In the genomic region with DNA sequence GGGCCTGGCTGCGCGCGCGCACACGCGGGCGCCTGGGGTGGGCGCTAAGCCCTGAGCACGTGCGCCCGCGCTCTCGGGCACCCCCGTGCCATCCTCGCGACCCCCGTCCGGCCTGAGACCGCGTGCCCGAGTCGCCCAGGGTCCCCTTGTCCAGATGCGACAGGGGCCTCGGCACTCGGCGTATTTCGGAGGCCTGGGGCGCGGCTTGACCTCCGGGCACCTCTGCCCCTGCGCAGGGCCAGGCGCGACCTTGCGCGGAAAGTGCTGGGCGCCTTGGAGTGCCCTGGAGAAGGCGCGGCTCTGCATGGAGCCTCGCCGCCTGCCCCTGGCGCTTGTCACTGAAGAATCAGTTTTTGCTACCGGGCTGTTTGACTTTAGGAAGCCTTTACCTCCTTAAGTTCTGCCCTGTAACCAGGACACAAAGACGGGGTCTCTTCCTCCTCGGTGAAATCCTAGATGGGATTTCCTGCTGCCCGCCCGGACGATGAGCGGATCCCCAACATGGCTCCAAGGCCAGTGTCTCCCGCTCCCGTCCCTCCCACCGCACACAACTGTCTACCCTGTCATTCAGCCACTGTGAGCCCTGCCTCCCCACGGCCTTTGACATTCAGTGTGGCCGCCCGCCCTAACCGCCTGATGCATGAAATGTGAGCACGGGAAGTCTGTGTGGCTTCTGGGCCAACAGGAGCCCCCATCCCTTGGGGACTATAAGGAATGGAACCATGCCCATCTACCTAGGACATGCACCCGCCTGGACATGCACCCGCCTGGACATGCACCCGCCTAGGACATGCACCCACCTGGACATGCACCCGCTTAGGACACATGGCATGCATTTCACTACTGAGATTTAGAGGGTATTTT, we compare ENCODE assay signal across 1 cellular context.
TF ChIP-seq lines count a peak whose summit lies in the region.

No MANE protein-coding gene starts in this region.

TF ChIP-seq in WTC11, 78 proteins besides CTCF, POLR2A, EP300 and RAD21 (continued from another document):
- TF ChIP-seq PRDM15 (CRISPR knock-in tag; IDR thresholded peaks at IDR 0.05) (0 out of 2 replicates have a peak, but pooled peaks have one; percentile 20), FOXP1 (CRISPR knock-in tag; IDR thresholded peaks at IDR 0.05; ENCODE audit: borderline replicate concordance) (peak; percentile 93), EMX1 (CRISPR knock-in tag; IDR thresholded peaks at IDR 0.05) (no peak), CREB1 (CRISPR knock-in tag; IDR thresholded peaks at IDR 0.05) (no peak; the same call in 1 of the 2 replicates)
